10 cellular contexts compared by ENCODE assay signal in genomic region chr5:180649297-180650039, GRCh38. TPM values are rescaled to one million over a fixed set of nuclear protein-coding genes. Genes with fewer than 3 reads are reported as not detected.
A peak's percentile ranks its signal among the peaks of the same experiment; 100 is the strongest.
DNase-seq lines count a peak whose midpoint lies in the region; ATAC-seq lines count a peak whose summit lies in the region.
"Had no signal": no experiment of that assay in that cellular context is flagged by ENCODE, and none has a peak within 500 bp of the region (broad histone marks: within the 10 kb centered on the region; RNA-seq: fewer than 3 reads in every experiment).

FLT4 (minus strand) TSS chr5:180649600; CDS start chr5:180649545, 55 bp downstream.

- peaks cover 8 to 24% of the 10 kb centered on the region in 2 donors for H3K27me3 ChIP-seq in mucosa of rectum (ENCODE audit: control insufficient read depth in 2 of 2, insufficient read depth in 2 of 2, low read length in 2 of 2)

- H3K36me3 ChIP-seq in mucosa of rectum (ENCODE audit: control insufficient read depth in 2 of 2, insufficient read depth in 2 of 2, low read length in 2 of 2), result no peaks in the 10 kb centered on the region

- ATAC-seq in HG02759 (IDR thresholded peaks at IDR 0.05; ENCODE audit: unreplicated experiment), result no peak

- H3K4me1 ChIP-seq in mucosa of rectum (ENCODE audit: control insufficient read depth in 2 of 2, insufficient read depth in 2 of 2, low read length in 2 of 2), result no peaks in the 10 kb centered on the region

- no peaks in the 10 kb centered on the region for H3K9me3 ChIP-seq in mucosa of rectum (ENCODE audit: control insufficient read depth in 2 of 2, low read length in 2 of 2)

- H3K4me3 ChIP-seq in mucosa of rectum (ENCODE audit: low read length in 2 of 2), result peak within 1 kb of the TSS; percentile 30 to 44

- DNase-seq in stimulated activated CD8-positive, alpha-beta memory T cell treated with anti-CD3 and anti-CD28 coated beads, Interleukin-4, amount 100 ng/mL, for 24 hours (ENCODE audit: low read depth), result peak; percentile 15
- DNase-seq in stimulated activated CD8-positive, alpha-beta memory T cell treated with anti-CD3 and anti-CD28 coated beads, Interleukin-4, amount 100 ng/mL, for 48 hours, result no peak
- peak in 1 of 2 donors; percentile 45 for DNase-seq in dermis microvascular lymphatic vessel endothelial cell (ENCODE audit: low read depth in 2 of 2)
- DNase-seq in NCI-H128 (lab: John Stamatoyannopoulos, UW; ENCODE audit: unreplicated experiment), result no peak
- no peak for DNase-seq in HuH-7 (ENCODE audit: low spot score)
- DNase-seq in HuH-7.5 (ENCODE audit: low spot score), result no peak
- DNase-seq: hippocampal formation, NCI-H526 treated with DMSO at 0.1 percent for 48 hours had no signal

- no peak within 1 kb of the TSS for H3K9ac ChIP-seq in mucosa of rectum (ENCODE audit: low read depth in 1 of 2, low read length in 2 of 2)

- H3K27ac ChIP-seq in mucosa of rectum (ENCODE audit: low read depth in 2 of 2, low read length in 2 of 2), result no peak within 1 kb of the TSS

RNA-seq across cellular contexts. Expression of gene FLT4, which starts in this region (rescaled TPM):
- total RNA-seq in dermis microvascular lymphatic vessel endothelial cell, result 236 and 480 TPM in 2 replicates
